ENCODE assay signal across 8 cellular contexts in genomic region chr2:88055436-88056128, GRCh38. TPM values are rescaled to one million over a fixed set of nuclear protein-coding genes. Genes with fewer than 3 reads are reported as not detected.
DNase-seq lines count a peak whose midpoint lies in the region; ATAC-seq lines count a peak whose summit lies in the region.

TSS of gene KRCC1 (minus strand) at chr2:88055783. CDS start at chr2:88028563, 27,220 bp downstream.

- H3K27ac Mint-ChIP-seq in activated T-helper 1 cell treated with anti-CD3 and anti-CD28 coated beads, Interleukin-12 subunit alpha, Interleukin-12 subunit beta, Interleukin-2, Interleukin-4 antibody, amounts not matched to agents 30 ng/mL and 10 ng/mL and 1 ng/mL, durations not matched to agents 14 hours and 24 hours and 36 hours = peak within 1 kb of the TSS; percentile 98
- H3K27ac Mint-ChIP-seq in naive B cell = peak within 1 kb of the TSS; percentile 97 to 99 (median 98)
- H3K27ac Mint-ChIP-seq in stimulated activated effector memory CD8-positive, alpha-beta T cell treated with anti-CD3 and anti-CD28 coated beads, Interleukin-12 subunit alpha, Interleukin-12 subunit beta, amount 100 ng/mL, for 72 hours = peak within 1 kb of the TSS; percentile 98

- ATAC-seq in naive B cell (ENCODE audit: low read depth in 2 of 2) = peak; percentile 93 to 94
- peak; percentile 97 for ATAC-seq in stimulated activated effector memory CD8-positive, alpha-beta T cell treated with anti-CD3 and anti-CD28 coated beads, Interleukin-12 subunit alpha, Interleukin-12 subunit beta, amount 100 ng/mL, for 72 hours

- peak; percentile 97 for DNase-seq in EH (ENCODE audit: low read depth)
- peak; percentile 87 for DNase-seq in GOT3 (lab: John Stamatoyannopoulos, UW)
- peak; percentile 93 for DNase-seq in LHCN-M2 (ENCODE audit: low read depth)
- peak; percentile 95 for DNase-seq in RPMI7951 (ENCODE audit: low read depth)
- DNase-seq in activated T-helper 1 cell treated with anti-CD3 and anti-CD28 coated beads, Interleukin-12 subunit alpha, Interleukin-12 subunit beta, Interleukin-2, Interleukin-4 antibody, amounts not matched to agents 30 ng/mL and 10 ng/mL and 1 ng/mL, durations not matched to agents 14 hours and 24 hours and 36 hours (ENCODE audit: low spot score) = peak; percentile 95
- peak; percentile 97 for DNase-seq in fibroblast of gingiva (ENCODE audit: low read depth)
- peak; percentile 96 for DNase-seq in naive B cell
- peak; percentile 89 to 95 for DNase-seq in stimulated activated effector memory CD8-positive, alpha-beta T cell treated with anti-CD3 and anti-CD28 coated beads, Interleukin-12 subunit alpha, Interleukin-12 subunit beta, amount 100 ng/mL, for 72 hours (ENCODE audit: low spot score in 2 of 2)

- H3K36me3 Mint-ChIP-seq in activated T-helper 1 cell treated with anti-CD3 and anti-CD28 coated beads, Interleukin-12 subunit alpha, Interleukin-12 subunit beta, Interleukin-2, Interleukin-4 antibody, amounts not matched to agents 30 ng/mL and 10 ng/mL and 1 ng/mL, durations not matched to agents 14 hours and 24 hours and 36 hours (ENCODE audit: low read depth) = peaks cover 23% of the 10 kb centered on the region
- H3K36me3 Mint-ChIP-seq in naive B cell = peaks cover 0 to 7% of the 10 kb centered on the region in 2 donors
- H3K36me3 Mint-ChIP-seq in stimulated activated effector memory CD8-positive, alpha-beta T cell treated with anti-CD3 and anti-CD28 coated beads, Interleukin-12 subunit alpha, Interleukin-12 subunit beta, amount 100 ng/mL, for 72 hours = peaks cover 48% of the 10 kb centered on the region

- H3K4me1 Mint-ChIP-seq in activated T-helper 1 cell treated with anti-CD3 and anti-CD28 coated beads, Interleukin-12 subunit alpha, Interleukin-12 subunit beta, Interleukin-2, Interleukin-4 antibody, amounts not matched to agents 30 ng/mL and 10 ng/mL and 1 ng/mL, durations not matched to agents 14 hours and 24 hours and 36 hours (ENCODE audit: low read depth) = peaks cover 62% of the 10 kb centered on the region
- peaks cover 34 to 40% (median 34%) of the 10 kb centered on the region in 3 donors for H3K4me1 Mint-ChIP-seq in naive B cell
- H3K4me1 Mint-ChIP-seq in stimulated activated effector memory CD8-positive, alpha-beta T cell treated with anti-CD3 and anti-CD28 coated beads, Interleukin-12 subunit alpha, Interleukin-12 subunit beta, amount 100 ng/mL, for 72 hours = peaks cover 51% of the 10 kb centered on the region

- H3K4me3 Mint-ChIP-seq in activated T-helper 1 cell treated with anti-CD3 and anti-CD28 coated beads, Interleukin-12 subunit alpha, Interleukin-12 subunit beta, Interleukin-2, Interleukin-4 antibody, amounts not matched to agents 30 ng/mL and 10 ng/mL and 1 ng/mL, durations not matched to agents 14 hours and 24 hours and 36 hours = peak within 1 kb of the TSS; percentile 93
- H3K4me3 Mint-ChIP-seq in naive B cell = peak within 1 kb of the TSS; percentile 92 to 99 (median 97)
- H3K4me3 Mint-ChIP-seq in stimulated activated effector memory CD8-positive, alpha-beta T cell treated with anti-CD3 and anti-CD28 coated beads, Interleukin-12 subunit alpha, Interleukin-12 subunit beta, amount 100 ng/mL, for 72 hours = peak within 1 kb of the TSS; percentile 89

- no peaks in the 10 kb centered on the region for H3K27me3 Mint-ChIP-seq in activated T-helper 1 cell treated with anti-CD3 and anti-CD28 coated beads, Interleukin-12 subunit alpha, Interleukin-12 subunit beta, Interleukin-2, Interleukin-4 antibody, amounts not matched to agents 30 ng/mL and 10 ng/mL and 1 ng/mL, durations not matched to agents 14 hours and 24 hours and 36 hours (ENCODE audit: insufficient read depth)
- H3K27me3 Mint-ChIP-seq in naive B cell = no peaks in the 10 kb centered on the region

- no peaks in the 10 kb centered on the region for H3K9me3 Mint-ChIP-seq in activated T-helper 1 cell treated with anti-CD3 and anti-CD28 coated beads, Interleukin-12 subunit alpha, Interleukin-12 subunit beta, Interleukin-2, Interleukin-4 antibody, amounts not matched to agents 30 ng/mL and 10 ng/mL and 1 ng/mL, durations not matched to agents 14 hours and 24 hours and 36 hours
- H3K9me3 Mint-ChIP-seq in naive B cell = no peaks in the 10 kb centered on the region
- H3K9me3 Mint-ChIP-seq in stimulated activated effector memory CD8-positive, alpha-beta T cell treated with anti-CD3 and anti-CD28 coated beads, Interleukin-12 subunit alpha, Interleukin-12 subunit beta, amount 100 ng/mL, for 72 hours = no peaks in the 10 kb centered on the region

- intact Hi-C loops in activated T-helper 1 cell treated with anti-CD3 and anti-CD28 coated beads, Interleukin-12 subunit alpha, Interleukin-12 subunit beta, Interleukin-2, Interleukin-4 antibody, amounts not matched to agents 30 ng/mL and 10 ng/mL and 1 ng/mL, durations not matched to agents 14 hours and 24 hours and 36 hours (cut with micrococcal nuclease) = loop anchor here (2.0 to 10.0 kb wide), 2 partner anchors 17 to 569 kb away; partner anchors contain the start of gene EIF2AK3

RNA-seq across cellular contexts. Expression of gene KRCC1, which starts in this region (rescaled TPM):
- total RNA-seq in LHCN-M2 (2014; rRNA removed) = 33.9 and 35.7 TPM in 2 replicates
- polyA plus RNA-seq in LHCN-M2 (2012) = 19.3 TPM
- total RNA-seq in RPMI7951 (2014; rRNA removed; shearing (Covaris generic)) = 35.0 and 36.2 TPM in 2 replicates
- total RNA-seq in activated T-helper 1 cell treated with anti-CD3 and anti-CD28 coated beads, Interleukin-12 subunit alpha, Interleukin-12 subunit beta, Interleukin-2, Interleukin-4 antibody, amounts not matched to agents 30 ng/mL and 10 ng/mL and 1 ng/mL, durations not matched to agents 14 hours and 24 hours and 36 hours = 16.9 and 17.9 TPM in 2 replicates
- polyA plus RNA-seq in naive B cell (ENCODE audit: low read depth in 6 of 6) = 10 to 100 TPM; 35.8 to 75.8 (median 60.9) TPM

Comparison
In these comparisons a context has a peak if more than half of its experiments do, and no peak if none do; other contexts are left out.
1. Peak in every context shown above with its lines: DNase-seq and ATAC-seq.